ENCODE assay signal across 18 cellular contexts in the genomic region with DNA sequence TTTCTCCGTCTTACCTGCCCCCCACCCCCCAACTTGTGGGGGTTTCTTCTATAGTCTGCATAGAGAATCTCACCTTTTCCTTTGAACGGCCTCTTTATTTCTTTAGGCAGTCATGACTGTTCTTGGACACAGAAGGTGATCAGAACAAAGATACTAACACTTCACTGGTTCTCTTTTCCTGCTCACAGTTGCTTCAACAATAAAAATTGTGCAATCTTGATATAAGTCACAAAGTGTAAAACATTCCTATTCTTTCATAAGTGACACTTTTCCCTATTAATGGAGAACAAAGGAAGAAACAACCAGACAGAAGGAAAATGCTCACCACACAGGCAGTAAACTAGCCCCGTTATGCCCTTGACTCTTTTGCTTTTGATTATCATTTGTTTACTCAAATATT.
"Had no signal": no experiment of that assay in that cellular context is flagged by ENCODE, and none has a peak within 500 bp of the region (broad histone marks: within the 10 kb centered on the region; RNA-seq: fewer than 3 reads in every experiment).

No MANE protein-coding gene starts in this region.

- H3K27ac Mint-ChIP-seq: IgD-negative memory B cell had no signal

- H3K9me3 Mint-ChIP-seq: IgD-negative memory B cell had no signal

- H3K4me3 Mint-ChIP-seq: IgD-negative memory B cell had no signal

- H3K9me2 ChIP-seq: SK-N-SH had no signal

- DNase-seq: KBM-7, MV-4-11, NCI-H1048, NCI-H1436 treated with DMSO at 0.1 percent for 48 hours, NCI-H1694, NCI-H187 treated with DMSO at 0.1 percent for 48 hours, NCI-H2029 treated with DMSO at 0.1 percent for 48 hours, NCI-H2107, NCI-H2227 treated with DMSO at 0.1 percent for 48 hours, NCI-H524 treated with DMSO at 0.1 percent for 48 hours, NCI-H69, NCI-H774, PC-3, SHP77, SK-N-SH had no signal

- H3K36me3 Mint-ChIP-seq: IgD-negative memory B cell had no signal

- ATAC-seq: Panc1, PC-3 had no signal

- H3K27ac ChIP-seq: RWPE1 had no signal

- H3K4me2 ChIP-seq: SK-N-SH had no signal

- H3K9ac ChIP-seq: SK-N-SH had no signal

- H3K9me3 ChIP-seq: SK-N-SH had no signal
